Comparison of ENCODE assay signal across 1 cellular context in the genomic region with DNA sequence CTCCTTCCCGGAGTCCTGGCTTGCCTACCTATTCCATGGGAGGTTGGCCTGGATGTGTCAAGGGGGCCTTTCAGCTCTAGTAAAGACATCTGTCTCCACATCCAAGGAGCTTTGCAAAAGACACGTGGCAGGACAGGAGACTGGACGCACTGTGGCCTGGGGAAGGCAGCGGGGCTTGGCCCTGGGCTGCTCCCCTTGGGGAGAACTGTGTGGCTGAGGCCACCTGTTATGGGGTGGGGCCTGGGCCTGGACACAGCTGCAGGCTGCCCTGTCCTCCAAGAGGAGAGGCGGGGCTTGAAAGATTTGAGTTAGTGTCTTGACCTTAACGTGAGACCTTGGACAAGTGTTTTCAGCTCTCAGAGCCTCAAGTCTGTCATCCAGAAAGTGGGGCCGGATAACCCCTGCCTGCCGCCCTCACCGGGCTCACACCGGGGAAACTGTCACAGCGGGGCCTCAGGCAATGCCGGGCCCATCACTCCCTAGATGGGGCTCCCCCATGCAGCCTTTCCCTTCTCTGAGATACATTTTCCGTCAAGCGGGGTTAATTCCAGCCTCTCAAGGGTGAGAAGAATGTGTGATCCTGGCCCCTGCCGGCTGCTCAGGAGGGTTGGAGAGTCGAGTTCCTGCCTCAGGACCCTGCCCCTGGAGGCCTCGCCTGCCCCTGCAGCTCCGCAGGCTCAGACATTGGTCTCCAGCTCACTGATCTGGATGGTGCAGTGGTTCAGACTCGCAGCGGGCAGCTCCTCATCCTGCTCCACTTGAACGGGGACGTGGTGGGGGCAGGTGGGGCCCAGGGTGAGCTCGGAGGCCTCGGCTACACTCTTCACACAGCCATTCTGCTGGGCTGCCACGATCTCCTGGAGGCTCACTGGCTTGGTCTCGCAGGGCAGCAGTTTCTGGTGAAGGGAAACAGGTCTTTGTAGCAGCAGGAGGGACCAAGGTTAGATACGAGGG.
TF ChIP-seq lines count a peak whose summit lies in the region.

No MANE protein-coding gene starts in this region.

TF ChIP-seq in H1, 55 proteins besides CTCF, POLR2A, EP300 and RAD21:
- TF ChIP-seq NRF1 (IDR thresholded peaks at IDR 0.05; ENCODE audit: low read depth, low read length) (no peak), POU5F1 (IDR thresholded peaks at IDR 0.05; ENCODE audit: low read depth, low read length) (no peak), TAF7 (optimal IDR thresholded peaks at IDR 0.05; ENCODE audit: borderline replicate concordance, low read depth, low read length) (no peak), SAP30 (IDR thresholded peaks at IDR 0.05; ENCODE audit: insufficient read depth, insufficient replicate concordance, low read length) (no peak), BACH1 (IDR thresholded peaks at IDR 0.05; ENCODE audit: low read length) (no peak), FOSL1 (IDR thresholded peaks at IDR 0.05; ENCODE audit: insufficient read depth, low read depth, low read length) (no peak), TEAD4 (IDR thresholded peaks at IDR 0.05; ENCODE audit: low read depth, low read length) (no peak), TAF1 (IDR thresholded peaks at IDR 0.05; ENCODE audit: low read depth, low read length) (no peak), CHD7 (IDR thresholded peaks at IDR 0.05; ENCODE audit: insufficient replicate concordance, low read length) (no peak), CHD1 (IDR thresholded peaks at IDR 0.05; ENCODE audit: low read depth, low read length) (no peak)
